In genomic region chr3:29481969-29482767, GRCh38 we compare ENCODE assay signal across 29 cellular contexts.
DNase-seq lines count a peak whose midpoint lies in the region; ATAC-seq, FAIRE-seq and TF ChIP-seq lines count a peak whose summit lies in the region.
"Had no signal": no experiment of that assay in that cellular context is flagged by ENCODE, and none has a peak within 500 bp of the region (broad histone marks: within the 10 kb centered on the region; RNA-seq: fewer than 3 reads in every experiment).

No MANE protein-coding gene starts in this region.

- peak; percentile 28 for DNase-seq in GM06990 (ENCODE audit: extremely low read depth, insufficient read length)
- DNase-seq in GM12878 (ENCODE audit: low read depth, low spot score): no peak
- no peak for DNase-seq in NCI-H2196 (lab: John Stamatoyannopoulos, UW; ENCODE audit: unreplicated experiment)
- no peak for DNase-seq in NCI-H2171 treated with DMSO at 0.1 percent for 48 hours (lab: John Stamatoyannopoulos, UW)
- DNase-seq in activated CD4-positive, alpha-beta T cell treated with anti-CD3 and anti-CD28 coated beads, Interleukin-2, amount 10 ng/mL, durations not matched to agents 7 days and 5 days: no peak
- DNase-seq: 8988T; ACHN; BE2C; CD8-positive, alpha-beta memory T cell; DMS 273 treated with DMSO at 0.1 percent for 48 hours; EL; GF-D8; IMR-90; KG1; MG63; NCI-H1105 treated with DMSO at 0.1 percent for 48 hours; NCI-H146; NCI-H1930; NCI-H2107; NCI-H510A; NCI-H69; Peyer's patch; SIG-M5 had no signal

- no peaks in the 10 kb centered on the region for H3K4me1 Mint-ChIP-seq in activated CD4-positive, alpha-beta T cell treated with anti-CD3 and anti-CD28 coated beads, Interleukin-2, amount 10 ng/mL, durations not matched to agents 7 days and 5 days
- H3K4me1 Mint-ChIP-seq: CD14-positive monocyte; CD8-positive, alpha-beta memory T cell had no signal

- H2AFZ ChIP-seq in GM12878 (ENCODE audit: control insufficient read depth, low read depth, low read length): no peak overlapping the region

- in situ Hi-C loops in GM12878 (cut with MboI): no loop called here

- no peaks in the 10 kb centered on the region for H3K36me3 ChIP-seq in GM06990 (ENCODE audit: control insufficient read depth, insufficient read depth, low read length)
- no peaks in the 10 kb centered on the region for H3K36me3 ChIP-seq in GM12878 (ENCODE audit: control insufficient read depth in 2 of 2, insufficient read depth in 2 of 2, low read length in 1 of 2)
- H3K36me3 ChIP-seq: BE2C, MG63, Peyer's patch had no signal

- TF ChIP-seq RAD21 in GM12878 (IDR thresholded peaks at IDR 0.05; ENCODE audit: insufficient read depth, low read depth, low read length): no peak

- 0% methylated on average over 1 of the region's 3 CpGs for WGBS in GM12878 (ENCODE audit: insufficient coverage, insufficient replicate concordance, low lambda C conversion rate, missing lambda C conversion rate)

- TF ChIP-seq EP300 in GM12878 (IDR thresholded peaks at IDR 0.05; ENCODE audit: borderline replicate concordance in 1 of 2, control insufficient read depth in 1 of 2, low read depth in 2 of 2, low read length in 2 of 2): no peak

- no peak for TF ChIP-seq POLR2A in GM12878 (IDR thresholded peaks at IDR 0.05; ENCODE audit: low read depth, low read length)

- H3K4me1 ChIP-seq in GM12878 (ENCODE audit: control insufficient read depth, insufficient read depth, low read length): no peaks in the 10 kb centered on the region
- H3K4me1 ChIP-seq: Peyer's patch had no signal

- ATAC-seq in GM18519 (IDR thresholded peaks at IDR 0.05; ENCODE audit: low FRiP score, unreplicated experiment) (peak; percentile 36), HG02610 (IDR thresholded peaks at IDR 0.05; ENCODE audit: unreplicated experiment) (peak; percentile 80), GM12878 (peak; percentile 56), GM21447 (IDR thresholded peaks at IDR 0.05; ENCODE audit: unreplicated experiment) (no peak)
- ATAC-seq: HCT116 had no signal

- H3K4me3 Mint-ChIP-seq in activated CD4-positive, alpha-beta T cell treated with anti-CD3 and anti-CD28 coated beads, Interleukin-2, amount 10 ng/mL, durations not matched to agents 7 days and 5 days: no peak overlapping the region
- H3K4me3 Mint-ChIP-seq: CD14-positive monocyte; CD8-positive, alpha-beta memory T cell had no signal

- H3K27me3 ChIP-seq in GM06990 (replicated peaks; ENCODE audit: control insufficient read depth, insufficient read depth, low read length) (no peaks in the 10 kb centered on the region), GM12878 (replicated peaks in 1 of 2; ENCODE audit: control insufficient read depth in 2 of 2, insufficient read depth in 2 of 2, low read length in 1 of 2) (no peaks in the 10 kb centered on the region)
- H3K27me3 ChIP-seq: BE2C, MG63, Peyer's patch had no signal

- H3K4me2 ChIP-seq in GM12878 (ENCODE audit: control insufficient read depth, insufficient read depth): no peak overlapping the region

- intact Hi-C loops in GM12878 (cut with micrococcal nuclease; ENCODE audit: unreplicated experiment): no loop called here

- H3K4me3 ChIP-seq in GM06990 (replicated peaks; ENCODE audit: low read depth, low read length) (no peak overlapping the region), GM12878 (no peak overlapping the region)
- H3K4me3 ChIP-seq: MG63, Peyer's patch, SK-N-MC had no signal

- TF ChIP-seq CTCF in GM06990 (IDR thresholded peaks at IDR 0.05; ENCODE audit: insufficient read depth, low read length, poor library complexity, severe bottlenecking) (no peak), GM12878 (IDR thresholded peaks at IDR 0.05 in 2 of 3, conservative IDR thresholded peaks at IDR 0.05 in 1 of 3; ENCODE audit: control insufficient read depth in 2 of 3, extremely low read depth in 1 of 3, insufficient read depth in 1 of 3, low read depth in 3 of 3, low read length in 3 of 3) (no peak)

- H3K9me3 ChIP-seq in GM12878 (replicated peaks; ENCODE audit: control insufficient read depth, insufficient read depth, low read length): no peaks in the 10 kb centered on the region
- H3K9me3 ChIP-seq: BE2C, MG63, Peyer's patch had no signal

- no peaks in the 10 kb centered on the region for H3K36me3 Mint-ChIP-seq in activated CD4-positive, alpha-beta T cell treated with anti-CD3 and anti-CD28 coated beads, Interleukin-2, amount 10 ng/mL, durations not matched to agents 7 days and 5 days (ENCODE audit: low read depth)
- H3K36me3 Mint-ChIP-seq: CD14-positive monocyte; CD8-positive, alpha-beta memory T cell had no signal

- SMC1A ChIA-PET in GM12878 (lab: Charles Lee; ENCODE audit: uncharacterized antibody, unreplicated experiment): interaction anchor here (0.6 kb wide), 1 partner anchor 262 kb away, joined by 3 read pairs; no protein-coding TSS in a partner anchor

- RAD21 ChIA-PET in GM12878 (lab: Charles Lee; ENCODE audit: unreplicated experiment): no interaction called here

- FAIRE-seq in GM12878 (lab: Jason Lieb, UNC): no peak

- no peaks in the 10 kb centered on the region for H3K9me3 Mint-ChIP-seq in activated CD4-positive, alpha-beta T cell treated with anti-CD3 and anti-CD28 coated beads, Interleukin-2, amount 10 ng/mL, durations not matched to agents 7 days and 5 days

- no peaks in the 10 kb centered on the region for H3K27me3 Mint-ChIP-seq in activated CD4-positive, alpha-beta T cell treated with anti-CD3 and anti-CD28 coated beads, Interleukin-2, amount 10 ng/mL, durations not matched to agents 7 days and 5 days
- H3K27me3 Mint-ChIP-seq: CD8-positive, alpha-beta memory T cell had no signal

- H3K9ac ChIP-seq in GM12878 (ENCODE audit: control insufficient read depth, insufficient read depth, low read length): no peak overlapping the region

- H3K27ac Mint-ChIP-seq in activated CD4-positive, alpha-beta T cell treated with anti-CD3 and anti-CD28 coated beads, Interleukin-2, amount 10 ng/mL, durations not matched to agents 7 days and 5 days: no peak overlapping the region
- H3K27ac Mint-ChIP-seq: CD14-positive monocyte; CD8-positive, alpha-beta memory T cell had no signal

- POLR2A ChIA-PET in GM12878 (lab: Charles Lee): interaction anchor here (0.7 kb wide), 1 partner anchor 35 kb away, joined by 5 read pairs; no protein-coding TSS in a partner anchor
- POLR2A ChIA-PET in activated CD4-positive, alpha-beta T cell treated with anti-CD3 and anti-CD28 coated beads, Interleukin-2, amount 10 ng/mL, durations not matched to agents 7 days and 5 days (lab: Charles Lee): no interaction called here

- no TSS peak for BruUV-seq in GM12878 (replicated peaks; lab: Mats Ljungman, UMichigan)

- no peaks in the 10 kb centered on the region for H3K79me2 ChIP-seq in GM12878 (ENCODE audit: control insufficient read depth, insufficient read depth, low read length)

- H4K20me1 ChIP-seq in GM12878 (ENCODE audit: control insufficient read depth, insufficient read depth): no peaks in the 10 kb centered on the region

- CTCF ChIA-PET in GM12878 (lab: Yijun Ruan, JAX): no interaction called here
- CTCF ChIA-PET in activated CD4-positive, alpha-beta T cell treated with anti-CD3 and anti-CD28 coated beads, Interleukin-2, amount 10 ng/mL, durations not matched to agents 7 days and 5 days (lab: Charles Lee): no interaction called here

- no peak overlapping the region for H3K27ac ChIP-seq in GM12878 (ENCODE audit: control insufficient read depth, insufficient read depth)
- H3K27ac ChIP-seq: Peyer's patch, SK-N-MC had no signal

TF ChIP-seq in GM12878, 131 proteins besides CTCF, POLR2A, EP300 and RAD21 (continues in another document):
- no peak for TF ChIP-seq SUPT20H (IDR thresholded peaks at IDR 0.05; ENCODE audit: borderline replicate concordance, control insufficient read depth, low read depth, low read length)
- TF ChIP-seq PAX8 (IDR thresholded peaks at IDR 0.05): no peak
- TF ChIP-seq STAT1 (conservative IDR thresholded peaks at IDR 0.05): no peak
- TF ChIP-seq NFYA (IDR thresholded peaks at IDR 0.05; ENCODE audit: borderline replicate concordance, low read depth, low read length): no peak
- no peak for TF ChIP-seq SUZ12 (IDR thresholded peaks at IDR 0.05; ENCODE audit: unreplicated experiment)
- TF ChIP-seq ZNF274 (IDR thresholded peaks at IDR 0.05; ENCODE audit: insufficient read depth, insufficient read length): no peak
- no peak for TF ChIP-seq IRF3 (IDR thresholded peaks at IDR 0.05)
- TF ChIP-seq E2F8 (IDR thresholded peaks at IDR 0.05; ENCODE audit: low read depth, partially characterized antibody): no peak
- no peak for TF ChIP-seq HDAC2 (IDR thresholded peaks at IDR 0.05)
- TF ChIP-seq PML (IDR thresholded peaks at IDR 0.05; ENCODE audit: low read length): no peak
